ENCODE assay signal across 15 cellular contexts in the genomic region with DNA sequence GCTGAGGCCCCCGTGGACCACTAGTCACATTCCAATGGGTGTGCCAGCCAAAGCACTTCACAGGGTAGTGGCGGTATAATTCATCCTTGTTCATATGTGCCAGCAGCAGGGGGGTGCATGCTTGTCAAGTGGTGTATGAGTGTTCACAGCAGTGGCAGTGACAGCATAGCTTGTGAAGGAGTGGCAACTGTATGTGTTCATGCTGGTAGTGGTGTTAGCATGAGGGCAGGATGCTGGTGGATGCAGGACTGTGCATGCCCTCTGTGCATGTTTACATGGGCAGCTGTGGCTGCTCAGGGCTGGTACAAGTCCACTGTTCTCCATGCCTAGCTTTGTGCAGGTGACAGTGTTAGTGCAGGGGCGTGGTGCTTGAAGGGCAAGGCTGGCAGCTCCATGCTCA.
DNase-seq lines count a peak whose midpoint lies in the region; ATAC-seq lines count a peak whose summit lies in the region.
"Had no signal": no experiment of that assay in that cellular context is flagged by ENCODE, and none has a peak within 500 bp of the region (broad histone marks: within the 10 kb centered on the region; RNA-seq: fewer than 3 reads in every experiment).

No MANE protein-coding gene starts in this region.

- peak; percentile 42 for DNase-seq in activated CD8-positive, alpha-beta memory T cell treated with anti-CD3 and anti-CD28 coated beads, Interleukin-2, amount 50 U/mL, for 48 hours
- no peak for DNase-seq in activated CD8-positive, alpha-beta memory T cell treated with anti-CD3 and anti-CD28 coated beads, Interleukin-2, amount 10 ng/mL, durations not matched to agents 7 days and 5 days
- DNase-seq in stimulated activated naive CD8-positive, alpha-beta T cell treated with anti-CD3 and anti-CD28 coated beads, Interleukin-15, Interleukin-2, amounts not matched to agents 100 U/mL and 50 U/mL, for 24 hours = no peak
- no peak for DNase-seq in stimulated activated naive CD8-positive, alpha-beta T cell treated with anti-CD3 and anti-CD28 coated beads, Interleukin-15, amount 100 ng/mL, for 72 hours
- DNase-seq in trophoblast cell (peak; percentile 69 to 76), aorta (no peak), NCI-H748 (lab: John Stamatoyannopoulos, UW; ENCODE audit: unreplicated experiment) (no peak), SHP77 (lab: John Stamatoyannopoulos, UW) (no peak)
- DNase-seq: Calu3; CD8-positive, alpha-beta T cell; GM23248; HCEC 1CT; IMR-90 had no signal

- no peak overlapping the region for H2BK120ac ChIP-seq in trophoblast cell (ENCODE audit: insufficient read depth, low read length, poor library complexity)

- H3K79me2 ChIP-seq in trophoblast cell (ENCODE audit: control insufficient read depth, insufficient read depth, low read length, poor library complexity) = no peaks in the 10 kb centered on the region

- H3K4me3 ChIP-seq in trophoblast cell (ENCODE audit: low read depth, low read length) = peak overlapping the region; percentile 49
- no peak overlapping the region for H3K4me3 ChIP-seq in aorta (ENCODE audit: low read length in 2 of 2)
- H3K4me3 ChIP-seq: BLaER1 treated with 17β-estradiol and CSF1 and Interleukin-3, amounts not matched to agents 10 nM and 100 nM; GM23248 had no signal

- no peak overlapping the region for H4K91ac ChIP-seq in trophoblast cell (ENCODE audit: low read depth, low read length)

- no peak overlapping the region for H3K4me3 Mint-ChIP-seq in activated CD8-positive, alpha-beta memory T cell treated with anti-CD3 and anti-CD28 coated beads, Interleukin-2, amount 10 ng/mL, durations not matched to agents 7 days and 5 days
- H3K4me3 Mint-ChIP-seq in stimulated activated naive CD8-positive, alpha-beta T cell treated with anti-CD3 and anti-CD28 coated beads, Interleukin-15, amount 100 ng/mL, for 72 hours = no peak overlapping the region
- H3K4me3 Mint-ChIP-seq: B cell; CD8-positive, alpha-beta T cell had no signal

- H3K9me3 Mint-ChIP-seq in activated CD8-positive, alpha-beta memory T cell treated with anti-CD3 and anti-CD28 coated beads, Interleukin-2, amount 10 ng/mL, durations not matched to agents 7 days and 5 days (ENCODE audit: low read depth) = peaks cover 6% of the 10 kb centered on the region
- peaks cover 16 to 38% of the 10 kb centered on the region in 2 donors for H3K9me3 Mint-ChIP-seq in stimulated activated naive CD8-positive, alpha-beta T cell treated with anti-CD3 and anti-CD28 coated beads, Interleukin-15, amount 100 ng/mL, for 72 hours

- no peak overlapping the region for H3K4me2 ChIP-seq in trophoblast cell (ENCODE audit: low read length)

- H3K27me3 ChIP-seq in trophoblast cell (ENCODE audit: insufficient read depth, low read length) = no peaks in the 10 kb centered on the region
- no peaks in the 10 kb centered on the region for H3K27me3 ChIP-seq in aorta (ENCODE audit: control insufficient read depth in 1 of 2, insufficient read depth in 2 of 2, low read length in 1 of 2)
- H3K27me3 ChIP-seq: BLaER1 treated with 17β-estradiol and CSF1 and Interleukin-3, amounts not matched to agents 10 nM and 100 nM had no signal

- no peaks in the 10 kb centered on the region for H3K36me3 ChIP-seq in trophoblast cell (ENCODE audit: control insufficient read depth in 1 of 2, insufficient read depth in 2 of 2, low read length in 2 of 2)
- no peaks in the 10 kb centered on the region for H3K36me3 ChIP-seq in aorta (ENCODE audit: control insufficient read depth in 1 of 2, insufficient read depth in 2 of 2, low read length in 1 of 2)
- H3K36me3 ChIP-seq: BLaER1 treated with 17β-estradiol and CSF1 and Interleukin-3, amounts not matched to agents 10 nM and 100 nM had no signal

- intact Hi-C loops in aorta (cut with DNase I) = no loop called here

- H4K8ac ChIP-seq in trophoblast cell (ENCODE audit: low read depth, low read length) = no peak overlapping the region

- no peaks in the 10 kb centered on the region for H3K36me3 Mint-ChIP-seq in activated CD8-positive, alpha-beta memory T cell treated with anti-CD3 and anti-CD28 coated beads, Interleukin-2, amount 10 ng/mL, durations not matched to agents 7 days and 5 days
- H3K36me3 Mint-ChIP-seq: CD8-positive, alpha-beta T cell had no signal

- no peak overlapping the region for H3K27ac ChIP-seq in trophoblast cell (ENCODE audit: low read depth, low read length)
- no peak overlapping the region for H3K27ac ChIP-seq in aorta (ENCODE audit: low read depth in 1 of 2, low read length in 2 of 2)
- H3K27ac ChIP-seq: BLaER1 treated with 17β-estradiol and CSF1 and Interleukin-3, amounts not matched to agents 10 nM and 100 nM; GM23248 had no signal

- WGBS in trophoblast cell (ENCODE audit: extremely low coverage, insufficient coverage, insufficient read length) = no CpG with 5 or more reads among the region's 3 CpGs
- 90 to 91% methylated on average over 3 of the region's 3 CpGs for WGBS in aorta, 2 donors

- CTCF ChIA-PET in activated CD8-positive, alpha-beta memory T cell treated with anti-CD3 and anti-CD28 coated beads, Interleukin-2, amount 10 ng/mL, durations not matched to agents 7 days and 5 days (lab: Charles Lee) = no interaction called here

- no peak overlapping the region for H3K14ac ChIP-seq in trophoblast cell (ENCODE audit: low read length)

- no peak overlapping the region for H3K9ac ChIP-seq in trophoblast cell (ENCODE audit: low read length)
- H3K9ac ChIP-seq: BLaER1 treated with 17β-estradiol and CSF1 and Interleukin-3, amounts not matched to agents 10 nM and 100 nM; GM23248 had no signal

- H3K4ac ChIP-seq in trophoblast cell (ENCODE audit: low read depth, low read length) = no peak overlapping the region

- H3K18ac ChIP-seq in trophoblast cell (ENCODE audit: low read length) = no peak overlapping the region

- no peaks in the 10 kb centered on the region for H3K27me3 Mint-ChIP-seq in activated CD8-positive, alpha-beta memory T cell treated with anti-CD3 and anti-CD28 coated beads, Interleukin-2, amount 10 ng/mL, durations not matched to agents 7 days and 5 days
- no peaks in the 10 kb centered on the region for H3K27me3 Mint-ChIP-seq in stimulated activated naive CD8-positive, alpha-beta T cell treated with anti-CD3 and anti-CD28 coated beads, Interleukin-15, amount 100 ng/mL, for 72 hours
- H3K27me3 Mint-ChIP-seq: B cell had no signal

- no peak for ATAC-seq in activated CD8-positive, alpha-beta memory T cell treated with anti-CD3 and anti-CD28 coated beads, Interleukin-2, amount 10 ng/mL, durations not matched to agents 7 days and 5 days
- peak; percentile 23 for ATAC-seq in stimulated activated naive CD8-positive, alpha-beta T cell treated with anti-CD3 and anti-CD28 coated beads, Interleukin-15, Interleukin-2, amounts not matched to agents 100 U/mL and 50 U/mL, for 24 hours
- no peak for ATAC-seq in stimulated activated naive CD8-positive, alpha-beta T cell treated with anti-CD3 and anti-CD28 coated beads, Interleukin-15, amount 100 ng/mL, for 72 hours
- peak; percentile 29 for ATAC-seq in aorta (ENCODE audit: low FRiP score)
- ATAC-seq: CD8-positive, alpha-beta T cell had no signal

- H3K27ac Mint-ChIP-seq in activated CD8-positive, alpha-beta memory T cell treated with anti-CD3 and anti-CD28 coated beads, Interleukin-2, amount 10 ng/mL, durations not matched to agents 7 days and 5 days = no peak overlapping the region
- H3K27ac Mint-ChIP-seq in stimulated activated naive CD8-positive, alpha-beta T cell treated with anti-CD3 and anti-CD28 coated beads, Interleukin-15, amount 100 ng/mL, for 72 hours = no peak overlapping the region
- H3K27ac Mint-ChIP-seq: B cell; CD8-positive, alpha-beta T cell had no signal

- no peak overlapping the region for H2AFZ ChIP-seq in trophoblast cell (ENCODE audit: insufficient read depth, low read length, poor library complexity)
- H2AFZ ChIP-seq: GM23248 had no signal

- H2BK12ac ChIP-seq in trophoblast cell (ENCODE audit: low read length) = no peak overlapping the region

- H3K4me1 ChIP-seq in trophoblast cell (ENCODE audit: control insufficient read depth in 1 of 2, insufficient read depth in 2 of 2, low read length in 2 of 2) (no peaks in the 10 kb centered on the region), aorta (ENCODE audit: control insufficient read depth in 1 of 2, insufficient read depth in 2 of 2, low read length in 2 of 2) (no peaks in the 10 kb centered on the region)

- no peak overlapping the region for H4K12ac ChIP-seq in trophoblast cell (ENCODE audit: low read depth, low read length)

- peaks cover 4% of the 10 kb centered on the region for H3K9me3 ChIP-seq in trophoblast cell (ENCODE audit: insufficient read depth, low read depth, low read length)
- H3K9me3 ChIP-seq in aorta (ENCODE audit: control insufficient read depth, low read length) = no peaks in the 10 kb centered on the region

- no peak overlapping the region for H3K23ac ChIP-seq in trophoblast cell (ENCODE audit: low read length)

- no peak overlapping the region for H2AK5ac ChIP-seq in trophoblast cell (ENCODE audit: low read length)

- H2BK5ac ChIP-seq in trophoblast cell (ENCODE audit: low read depth, low read length, poor library complexity) = no peak overlapping the region

- no peaks in the 10 kb centered on the region for H3K79me1 ChIP-seq in trophoblast cell (ENCODE audit: low read length)

- H3K4me1 Mint-ChIP-seq in activated CD8-positive, alpha-beta memory T cell treated with anti-CD3 and anti-CD28 coated beads, Interleukin-2, amount 10 ng/mL, durations not matched to agents 7 days and 5 days = no peaks in the 10 kb centered on the region
- H3K4me1 Mint-ChIP-seq in stimulated activated naive CD8-positive, alpha-beta T cell treated with anti-CD3 and anti-CD28 coated beads, Interleukin-15, amount 100 ng/mL, for 72 hours = no peaks in the 10 kb centered on the region

Comparison
In these comparisons a context has a peak if more than half of its experiments do, and no peak if none do; other contexts are left out.
1. DNase-seq: peak in activated CD8-positive, alpha-beta memory T cell treated with anti-CD3 and anti-CD28 coated beads, Interleukin-2, amount 50 U/mL, for 48 hours (single experiment) and trophoblast cell (2 of 2); none in activated CD8-positive, alpha-beta memory T cell treated with anti-CD3 and anti-CD28 coated beads, Interleukin-2, amount 10 ng/mL, durations not matched to agents 7 days and 5 days (single experiment), stimulated activated naive CD8-positive, alpha-beta T cell treated with anti-CD3 and anti-CD28 coated beads, Interleukin-15, Interleukin-2, amounts not matched to agents 100 U/mL and 50 U/mL, for 24 hours (single experiment), stimulated activated naive CD8-positive, alpha-beta T cell treated with anti-CD3 and anti-CD28 coated beads, Interleukin-15, amount 100 ng/mL, for 72 hours (0 of 2), aorta (0 of 2), NCI-H748 (single experiment) and SHP77 (0 of 2).
2. ATAC-seq: peak in stimulated activated naive CD8-positive, alpha-beta T cell treated with anti-CD3 and anti-CD28 coated beads, Interleukin-15, Interleukin-2, amounts not matched to agents 100 U/mL and 50 U/mL, for 24 hours (single experiment) and aorta (single experiment); none in activated CD8-positive, alpha-beta memory T cell treated with anti-CD3 and anti-CD28 coated beads, Interleukin-2, amount 10 ng/mL, durations not matched to agents 7 days and 5 days (single experiment) and stimulated activated naive CD8-positive, alpha-beta T cell treated with anti-CD3 and anti-CD28 coated beads, Interleukin-15, amount 100 ng/mL, for 72 hours (single experiment).